ENCODE assay signal across 8 cellular contexts in the genomic region with DNA sequence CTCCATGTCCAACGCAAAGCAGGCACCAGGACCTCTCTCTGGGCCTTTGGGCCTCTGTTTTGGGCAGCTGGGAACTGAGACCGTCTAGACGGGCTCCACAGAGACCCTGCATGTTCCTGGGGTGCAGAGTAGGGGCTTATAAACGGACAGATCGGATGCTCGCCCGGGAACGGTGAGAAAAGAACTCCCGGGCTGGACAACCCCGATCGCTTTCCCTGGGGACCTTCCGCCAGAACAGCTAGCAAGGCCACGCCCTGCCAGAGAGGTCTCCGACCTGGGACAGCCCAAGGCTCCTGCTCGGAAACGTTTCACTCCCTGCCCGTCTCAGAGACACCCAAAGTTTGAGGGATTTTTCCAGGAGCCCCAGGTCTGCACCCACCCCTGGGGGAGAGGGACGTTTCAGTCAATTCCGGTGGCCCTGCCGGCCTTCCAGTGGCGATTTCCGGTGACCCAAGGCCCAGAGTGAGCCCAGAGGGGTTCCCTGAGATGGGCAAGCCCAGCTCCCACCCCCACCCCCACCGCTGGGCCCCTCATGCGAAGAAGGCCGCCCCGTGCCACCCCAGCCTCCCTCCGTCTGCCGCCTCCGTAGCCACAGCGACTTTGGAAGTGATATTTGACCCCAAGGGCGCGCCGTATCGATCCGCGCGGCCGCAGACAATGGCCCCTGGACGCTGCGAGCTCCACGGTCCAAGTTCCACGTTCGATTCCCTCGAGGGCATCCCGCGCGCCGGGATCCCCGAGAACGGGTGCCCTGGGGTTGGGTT. TPM values are rescaled to one million over a fixed set of nuclear protein-coding genes. Genes with fewer than 3 reads are reported as not detected.
DNase-seq lines count a peak whose midpoint lies in the region; ATAC-seq, FAIRE-seq and TF ChIP-seq lines count a peak whose summit lies in the region.

No MANE protein-coding gene starts in this region.

- DNase-seq in AG04450 (ENCODE audit: low read depth, low spot score) (no peak), ascending aorta (ENCODE audit: low spot score in 2 of 2) (peak in 1 of 2 donors; percentile 76), small intestine (peak; percentile 74), SHP77 (lab: John Stamatoyannopoulos, UW) (no peak), midbrain (lab: John Stamatoyannopoulos, UW) (no peak)

- H3K9me3 ChIP-seq in AG04450 (ENCODE audit: control insufficient read depth, insufficient read depth, low read length) (no peaks in the 10 kb centered on the region; the same call in 1 of the 2 replicates), HEK293 (ENCODE audit: control insufficient read depth, insufficient read depth, low read depth, low read length) (no peaks in the 10 kb centered on the region), ascending aorta (no peaks in the 10 kb centered on the region), iPS-18c (ENCODE audit: control insufficient read depth, insufficient read depth, low read length) (no peaks in the 10 kb centered on the region), small intestine (ENCODE audit: control insufficient read depth, low read depth) (no peaks in the 10 kb centered on the region)

- no peak for ATAC-seq in GM21529 (IDR thresholded peaks at IDR 0.05; ENCODE audit: unreplicated experiment)

- WGBS in small intestine, 3 donors, result 8 to 22% (median 19%) methylated on average over 46 to 50 of the region's 50 CpGs

- POLR2A ChIA-PET in AG04450 (lab: Yijun Ruan, JAX) (no interaction called here), HEK293 (lab: Yijun Ruan, JAX) (interaction anchor here (1.0 to 6.8 kb wide), 5 partner anchors 9 to 39 kb away, joined by 3 to 29 read pairs (median 5); a partner anchor contains a TSS)

- H3K36me3 ChIP-seq in HEK293 (ENCODE audit: control insufficient read depth in 2 of 2, insufficient read depth in 1 of 2, low read length in 2 of 2) (peaks cover 0 to 16% of the 10 kb centered on the region in 2 experiments; a peak in 2 of 3 replicates), ascending aorta (peaks cover 0 to 5% of the 10 kb centered on the region in 2 donors), small intestine (ENCODE audit: control insufficient read depth in 2 of 2, insufficient read depth in 2 of 2, low read length in 2 of 2) (peaks cover 0 to 5% of the 10 kb centered on the region in 2 donors)

- TF ChIP-seq CTCF in AG04450 (IDR thresholded peaks at IDR 0.05; ENCODE audit: low read depth, low read length) (no peak), HEK293 (tag by site-specific recombination; IDR thresholded peaks at IDR 0.05) (no peak), ascending aorta (IDR thresholded peaks at IDR 0.05) (no peak)

- H3K4me1 ChIP-seq in HEK293 (ENCODE audit: control insufficient read depth, insufficient read depth, low read length) (peaks cover 8% of the 10 kb centered on the region), ascending aorta (peaks cover 3 to 32% of the 10 kb centered on the region in 2 donors), small intestine (ENCODE audit: control insufficient read depth in 2 of 2, insufficient read depth in 1 of 2, low read depth in 1 of 2, low read length in 1 of 2) (peaks cover 4 to 6% of the 10 kb centered on the region in 2 donors)

- no peaks in the 10 kb centered on the region for H3K27me3 ChIP-seq in AG04450 (ENCODE audit: control insufficient read depth, insufficient read depth, low read length)
- no peaks in the 10 kb centered on the region for H3K27me3 ChIP-seq in ascending aorta
- no peaks in the 10 kb centered on the region for H3K27me3 ChIP-seq in small intestine (ENCODE audit: control insufficient read depth in 2 of 2, insufficient read depth in 2 of 2, low read length in 2 of 2)

- H3K4me3 ChIP-seq in AG04450 (ENCODE audit: low read depth, low read length) (peak overlapping the region; percentile 86), HEK293 (ENCODE audit: low read depth, low read length) (peak overlapping the region; percentile 76), ascending aorta (peak overlapping the region; percentile 90 to 97), iPS-18c (ENCODE audit: insufficient read depth, low read depth, low read length) (peak overlapping the region; percentile 74), small intestine (ENCODE audit: low read depth in 1 of 2, low read length in 2 of 2) (peak overlapping the region; percentile 86 to 93)

- intact Hi-C loops in ascending aorta (cut with DNase I), result loop anchor here (1.0 to 2.0 kb wide), 2 partner anchors 29 to 169 kb away; a partner anchor contains a TSS

- CTCF ChIA-PET in AG04450 (lab: Charles Lee), result interaction anchor here (0.6 kb wide), 1 partner anchor 474 kb away, joined by 3 read pairs; no protein-coding TSS in a partner anchor
- CTCF ChIA-PET in HEK293 (lab: Yijun Ruan, JAX), result no interaction called here

- no peak overlapping the region for H3K27ac ChIP-seq in AG04450 (ENCODE audit: low read depth, low read length)
- peak overlapping the region; percentile 82; the same call in 1 of the 2 replicates for H3K27ac ChIP-seq in HEK293 (ENCODE audit: extremely low read depth, low read depth, low read length)
- peak overlapping the region; percentile 78 to 85 for H3K27ac ChIP-seq in ascending aorta
- peak overlapping the region; percentile 83 to 91 for H3K27ac ChIP-seq in small intestine (ENCODE audit: low read depth in 1 of 2, low read length in 1 of 2)

- FAIRE-seq in small intestine (lab: Jason Lieb, UNC), result no peak

TF ChIP-seq in HEK293, 187 proteins besides CTCF, POLR2A, EP300 and RAD21 (continues in another document):
- TF ChIP-seq ZNF571 (tag by site-specific recombination; IDR thresholded peaks at IDR 0.05), result no peak
- peak; percentile 63 for TF ChIP-seq ZNF341 (tag by site-specific recombination; IDR thresholded peaks at IDR 0.05; ENCODE audit: low read depth)
- TF ChIP-seq SP2 (tag by site-specific recombination; IDR thresholded peaks at IDR 0.05), result peak; percentile 33
- TF ChIP-seq, protein P1, sequence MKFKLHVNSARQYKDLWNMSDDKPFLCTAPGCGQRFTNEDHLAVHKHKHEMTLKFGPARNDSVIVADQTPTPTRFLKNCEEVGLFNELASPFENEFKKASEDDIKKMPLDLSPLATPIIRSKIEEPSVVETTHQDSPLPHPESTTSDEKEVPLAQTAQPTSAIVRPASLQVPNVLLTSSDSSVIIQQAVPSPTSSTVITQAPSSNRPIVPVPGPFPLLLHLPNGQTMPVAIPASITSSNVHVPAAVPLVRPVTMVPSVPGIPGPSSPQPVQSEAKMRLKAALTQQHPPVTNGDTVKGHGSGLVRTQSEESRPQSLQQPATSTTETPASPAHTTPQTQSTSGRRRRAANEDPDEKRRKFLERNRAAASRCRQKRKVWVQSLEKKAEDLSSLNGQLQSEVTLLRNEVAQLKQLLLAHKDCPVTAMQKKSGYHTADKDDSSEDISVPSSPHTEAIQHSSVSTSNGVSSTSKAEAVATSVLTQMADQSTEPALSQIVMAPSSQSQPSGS (tag by site-specific recombination; IDR thresholded peaks at IDR 0.05; ENCODE audit: low read depth), result no peak
- TF ChIP-seq, protein P2, sequence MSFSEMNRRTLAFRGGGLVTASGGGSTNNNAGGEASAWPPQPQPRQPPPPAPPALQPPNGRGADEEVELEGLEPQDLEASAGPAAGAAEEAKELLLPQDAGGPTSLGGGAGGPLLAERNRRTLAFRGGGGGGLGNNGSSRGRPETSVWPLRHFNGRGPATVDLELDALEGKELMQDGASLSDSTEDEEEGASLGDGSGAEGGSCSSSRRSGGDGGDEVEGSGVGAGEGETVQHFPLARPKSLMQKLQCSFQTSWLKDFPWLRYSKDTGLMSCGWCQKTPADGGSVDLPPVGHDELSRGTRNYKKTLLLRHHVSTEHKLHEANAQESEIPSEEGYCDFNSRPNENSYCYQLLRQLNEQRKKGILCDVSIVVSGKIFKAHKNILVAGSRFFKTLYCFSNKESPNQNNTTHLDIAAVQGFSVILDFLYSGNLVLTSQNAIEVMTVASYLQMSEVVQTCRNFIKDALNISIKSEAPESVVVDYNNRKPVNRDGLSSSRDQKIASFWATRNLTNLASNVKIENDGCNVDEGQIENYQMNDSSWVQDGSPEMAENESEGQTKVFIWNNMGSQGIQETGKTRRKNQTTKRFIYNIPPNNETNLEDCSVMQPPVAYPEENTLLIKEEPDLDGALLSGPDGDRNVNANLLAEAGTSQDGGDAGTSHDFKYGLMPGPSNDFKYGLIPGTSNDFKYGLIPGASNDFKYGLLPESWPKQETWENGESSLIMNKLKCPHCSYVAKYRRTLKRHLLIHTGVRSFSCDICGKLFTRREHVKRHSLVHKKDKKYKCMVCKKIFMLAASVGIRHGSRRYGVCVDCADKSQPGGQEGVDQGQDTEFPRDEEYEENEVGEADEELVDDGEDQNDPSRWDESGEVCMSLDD (tag by site-specific recombination; IDR thresholded peaks at IDR 0.05), result no peak; the same call in 1 of the 2 replicates
- no peak for TF ChIP-seq ZNF521 (tag by site-specific recombination; IDR thresholded peaks at IDR 0.05)
- TF ChIP-seq ZNF223 (tag by site-specific recombination; IDR thresholded peaks at IDR 0.05), result no peak

RNA-seq across cellular contexts. Expression of a gene that starts 1.7 kb away (rescaled TPM):
- 16.3 and 18.9 TPM in 2 replicates for polyA plus RNA-seq in AG04450 (2011; rRNA removed)
- 8.8 and 12.6 TPM in 2 replicates for polyA minus RNA-seq in AG04450 (2011; rRNA and poly(A)+ RNA removed)
- 181 TPM for total RNA-seq in ascending aorta
- 10 to 100 TPM; 41.6 to 93.0 (median 87.0) TPM for polyA plus RNA-seq in small intestine

RNA-seq across cellular contexts. Expression of a gene that starts 18.0 kb away (rescaled TPM):
- 4.6 and 6.7 TPM in 2 replicates for polyA plus RNA-seq in AG04450 (2011; rRNA removed)
- polyA minus RNA-seq in AG04450 (2011; rRNA and poly(A)+ RNA removed), result 3.4 and 5.0 TPM in 2 replicates
- total RNA-seq in ascending aorta, result 13.7 TPM
- 10 to 100 TPM; 24.0 to 93.7 (median 58.9) TPM for polyA plus RNA-seq in small intestine

RNA-seq across cellular contexts. Expression of a gene that starts 20.5 kb away (rescaled TPM):
- polyA plus RNA-seq in AG04450 (2011; rRNA removed), result not detected in 2 replicates
- polyA minus RNA-seq in AG04450 (2011; rRNA and poly(A)+ RNA removed), result not detected in 2 replicates
- total RNA-seq in ascending aorta, result 12.3 TPM
- 1 to 10 TPM in 2 of 3 donors, not detected in 1; 1.4 to 4.7 TPM for polyA plus RNA-seq in small intestine

RNA-seq across cellular contexts. Expression of a gene that starts 23.2 kb away (rescaled TPM):
- polyA plus RNA-seq in AG04450 (2011; rRNA removed) (92.0 and 98.6 TPM in 2 replicates), small intestine (10 to 100 TPM; 75.3 to 82.7 (median 75.4) TPM)
- 32.7 and 41.8 TPM in 2 replicates for polyA minus RNA-seq in AG04450 (2011; rRNA and poly(A)+ RNA removed)
- 85.5 TPM for total RNA-seq in ascending aorta

RNA-seq across cellular contexts. Expression of a gene that starts 28.9 kb away (rescaled TPM):
- polyA plus RNA-seq in AG04450 (2011; rRNA removed), result 21.1 and 25.1 TPM in 2 replicates
- polyA minus RNA-seq in AG04450 (2011; rRNA and poly(A)+ RNA removed), result 16.3 and 17.4 TPM in 2 replicates
- 234 TPM for total RNA-seq in ascending aorta
- 10 to 100 TPM; 33.8 to 40.5 (median 40.5) TPM for polyA plus RNA-seq in small intestine
